Comparison of ENCODE assay signal across 1 cellular context in the genomic region with DNA sequence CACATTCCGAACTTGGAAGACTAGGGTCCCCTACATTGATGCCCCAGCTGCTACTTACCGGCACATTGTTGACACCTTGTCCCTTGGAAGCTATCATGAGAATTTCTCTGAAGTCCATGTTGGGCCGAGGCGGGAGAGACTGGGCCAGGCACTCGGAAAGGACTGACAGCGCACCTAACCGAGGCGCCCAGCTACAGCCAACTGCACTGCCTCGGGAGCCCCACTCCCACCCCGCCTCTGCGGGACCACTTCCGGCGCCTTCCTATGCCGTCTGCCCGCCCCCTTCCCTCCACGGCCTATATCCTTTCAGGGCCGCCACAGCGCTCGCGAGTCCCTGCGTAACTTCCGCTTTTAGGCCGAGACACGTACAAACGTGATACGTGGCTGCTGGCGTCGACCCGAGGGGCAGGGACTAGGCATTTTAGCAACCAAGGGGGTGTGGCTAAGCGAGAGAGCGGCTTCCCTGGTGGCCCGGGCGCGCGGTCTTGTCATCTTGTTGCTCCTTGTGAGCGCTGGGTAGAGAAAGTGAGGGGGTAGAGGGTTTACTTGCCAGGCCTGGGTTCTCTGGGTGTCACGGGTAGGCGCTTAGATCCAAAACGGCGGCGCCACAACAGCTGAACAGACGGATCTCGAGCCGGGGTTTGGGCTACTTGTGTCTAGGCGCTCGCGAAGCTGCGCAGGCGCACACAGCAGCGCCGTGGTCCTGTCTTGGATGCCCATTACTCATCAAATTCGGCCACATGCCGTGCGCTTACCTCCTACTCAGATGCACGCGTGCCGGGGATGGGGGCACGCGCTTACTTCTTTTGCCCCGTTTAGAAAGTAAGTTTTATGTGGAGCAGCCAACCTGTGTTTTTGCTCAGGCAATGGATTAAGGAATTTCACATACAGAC.
TF ChIP-seq lines count a peak whose summit lies in the region.

A gene with protein sequence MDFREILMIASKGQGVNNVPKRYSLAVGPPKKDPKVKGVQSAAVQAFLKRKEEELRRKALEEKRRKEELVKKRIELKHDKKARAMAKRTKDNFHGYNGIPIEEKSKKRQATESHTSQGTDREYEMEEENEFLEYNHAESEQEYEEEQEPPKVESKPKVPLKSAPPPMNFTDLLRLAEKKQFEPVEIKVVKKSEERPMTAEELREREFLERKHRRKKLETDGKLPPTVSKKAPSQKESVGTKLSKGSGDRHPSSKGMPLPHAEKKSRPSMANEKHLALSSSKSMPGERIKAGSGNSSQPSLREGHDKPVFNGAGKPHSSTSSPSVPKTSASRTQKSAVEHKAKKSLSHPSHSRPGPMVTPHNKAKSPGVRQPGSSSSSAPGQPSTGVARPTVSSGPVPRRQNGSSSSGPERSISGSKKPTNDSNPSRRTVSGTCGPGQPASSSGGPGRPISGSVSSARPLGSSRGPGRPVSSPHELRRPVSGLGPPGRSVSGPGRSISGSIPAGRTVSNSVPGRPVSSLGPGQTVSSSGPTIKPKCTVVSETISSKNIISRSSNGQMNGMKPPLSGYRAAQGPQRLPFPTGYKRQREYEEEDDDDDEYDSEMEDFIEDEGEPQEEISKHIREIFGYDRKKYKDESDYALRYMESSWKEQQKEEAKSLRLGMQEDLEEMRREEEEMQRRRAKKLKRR (minus strand): TSS at position 203 of the 893 bp plus-strand sequence. CDS start 85 bp downstream, at position 118.

TF ChIP-seq in GM23338, 12 proteins besides CTCF, POLR2A, EP300 and RAD21:
- TF ChIP-seq CREB1 (CRISPR knock-in tag; IDR thresholded peaks at IDR 0.05; ENCODE audit: low read depth), result peak; percentile 98
- TF ChIP-seq, protein P1, sequence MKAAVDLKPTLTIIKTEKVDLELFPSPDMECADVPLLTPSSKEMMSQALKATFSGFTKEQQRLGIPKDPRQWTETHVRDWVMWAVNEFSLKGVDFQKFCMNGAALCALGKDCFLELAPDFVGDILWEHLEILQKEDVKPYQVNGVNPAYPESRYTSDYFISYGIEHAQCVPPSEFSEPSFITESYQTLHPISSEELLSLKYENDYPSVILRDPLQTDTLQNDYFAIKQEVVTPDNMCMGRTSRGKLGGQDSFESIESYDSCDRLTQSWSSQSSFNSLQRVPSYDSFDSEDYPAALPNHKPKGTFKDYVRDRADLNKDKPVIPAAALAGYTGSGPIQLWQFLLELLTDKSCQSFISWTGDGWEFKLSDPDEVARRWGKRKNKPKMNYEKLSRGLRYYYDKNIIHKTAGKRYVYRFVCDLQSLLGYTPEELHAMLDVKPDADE (IDR thresholded peaks at IDR 0.05), result peak; percentile 75
- TF ChIP-seq ZNF331 (CRISPR knock-in tag; IDR thresholded peaks at IDR 0.05; ENCODE audit: low read depth), result no peak
- no peak for TF ChIP-seq STAT1 (IDR thresholded peaks at IDR 0.05; ENCODE audit: unreplicated experiment)
- no peak for TF ChIP-seq EZH2 (IDR thresholded peaks at IDR 0.05; ENCODE audit: low read depth, unreplicated experiment)
- TF ChIP-seq POLR2AphosphoS5 (IDR thresholded peaks at IDR 0.05; ENCODE audit: low read depth), result peak; percentile 98
TF ChIP-seq in GM23338: peak in this region for 3.
